In genomic region chr19:39907213-39907612, GRCh38 we compare ENCODE assay signal across 28 cellular contexts.
"Had no signal": no experiment of that assay in that cellular context is flagged by ENCODE, and none has a peak within 500 bp of the region (broad histone marks: within the 10 kb centered on the region; RNA-seq: fewer than 3 reads in every experiment).

No MANE protein-coding gene starts in this region.

- H3K27ac Mint-ChIP-seq: effector memory CD8-positive, alpha-beta T cell; natural killer cell treated with Interleukin-12 subunit alpha and Interleukin-12 subunit beta and Interleukin-15 and Interleukin-18, amount 100 ng/mL, for 72 hours; progenitor cell of endocrine pancreas; stimulated activated memory B cell treated with anti-CD40 and anti-IgM and Interleukin-4, amounts not matched to agents 10 μg/mL and 1 μg/mL and 100 μg/mL, for 72 hours had no signal

- H3K27ac ChIP-seq: esophagus squamous epithelium, heart right ventricle, lower lobe of right lung, neutrophil, parathyroid adenoma, sigmoid colon, testis, tibial nerve, upper lobe of left lung, uterus had no signal

- H3K4me1 ChIP-seq: esophagus squamous epithelium, heart right ventricle, lower lobe of right lung, parathyroid adenoma, sigmoid colon, testis, tibial nerve, upper lobe of left lung, uterus had no signal

- H3K4me3 ChIP-seq: esophagus squamous epithelium, heart right ventricle, lower lobe of right lung, sigmoid colon, testis, tibial nerve, upper lobe of left lung, uterus had no signal

- H3K36me3 Mint-ChIP-seq: immature natural killer cell; natural killer cell treated with Interleukin-12 subunit alpha and Interleukin-12 subunit beta and Interleukin-15 and Interleukin-18, amount 100 ng/mL, for 72 hours; stimulated activated memory B cell treated with anti-CD40 and anti-IgM and Interleukin-4, amounts not matched to agents 10 μg/mL and 1 μg/mL and 100 μg/mL, for 72 hours had no signal

- H3K27me3 ChIP-seq: esophagus squamous epithelium, heart right ventricle, sigmoid colon, testis, tibial nerve, upper lobe of left lung, uterus had no signal

- H3K36me3 ChIP-seq: esophagus squamous epithelium, heart right ventricle, lower lobe of right lung, neutrophil, sigmoid colon, tibial nerve, upper lobe of left lung, uterus had no signal

- ATAC-seq: effector memory CD8-positive, alpha-beta T cell; heart right ventricle; left ventricle myocardium superior; lower lobe of right lung; natural killer cell treated with Interleukin-12 subunit alpha and Interleukin-12 subunit beta and Interleukin-15 and Interleukin-18, amount 100 ng/mL, for 72 hours; stimulated activated memory B cell treated with anti-CD40 and anti-IgM and Interleukin-4, amounts not matched to agents 10 μg/mL and 1 μg/mL and 100 μg/mL, for 72 hours; stimulated activated naive CD8-positive, alpha-beta T cell treated with anti-CD3 and anti-CD28 coated beads, Interleukin-15, Interleukin-2, amounts not matched to agents 100 U/mL and 50 U/mL, for 24 hours had no signal

- H3K4me1 Mint-ChIP-seq: immature natural killer cell, neural crest cell had no signal

- H3K27me3 Mint-ChIP-seq: effector memory CD8-positive, alpha-beta T cell; natural killer cell treated with Interleukin-12 subunit alpha and Interleukin-12 subunit beta and Interleukin-15 and Interleukin-18, amount 100 ng/mL, for 72 hours; progenitor cell of endocrine pancreas; stimulated activated memory B cell treated with anti-CD40 and anti-IgM and Interleukin-4, amounts not matched to agents 10 μg/mL and 1 μg/mL and 100 μg/mL, for 72 hours had no signal

- DNase-seq: cortex of kidney; effector memory CD8-positive, alpha-beta T cell; erythroblast; esophagus squamous epithelium; foreskin melanocyte; glutamatergic neuron; heart right ventricle; hippocampal formation; immature natural killer cell; left ventricle myocardium superior; lower lobe of right lung; sigmoid colon; stimulated activated CD4-positive, alpha-beta T cell treated with anti-CD3 and anti-CD28 coated beads, Interleukin-2, amount 100 ng/mL, for 24 hours; stimulated activated CD4-positive, alpha-beta T cell treated with anti-CD3 and anti-CD28 coated beads, Interleukin-4, amount 100 ng/mL, for 24 hours; stimulated activated naive CD8-positive, alpha-beta T cell treated with anti-CD3 and anti-CD28 coated beads, Interleukin-15, Interleukin-2, amounts not matched to agents 100 U/mL and 50 U/mL, for 24 hours; substantia nigra; testis; upper lobe of left lung; uterus had no signal

- H3K9me3 ChIP-seq: esophagus squamous epithelium, heart right ventricle, lower lobe of right lung, neutrophil, sigmoid colon, testis, tibial nerve, upper lobe of left lung, uterus had no signal

- H3K9me3 Mint-ChIP-seq: effector memory CD8-positive, alpha-beta T cell; natural killer cell treated with Interleukin-12 subunit alpha and Interleukin-12 subunit beta and Interleukin-15 and Interleukin-18, amount 100 ng/mL, for 72 hours; neural crest cell; stimulated activated memory B cell treated with anti-CD40 and anti-IgM and Interleukin-4, amounts not matched to agents 10 μg/mL and 1 μg/mL and 100 μg/mL, for 72 hours had no signal

- FAIRE-seq: endometrium, keratinocyte had no signal

- H3K4me3 Mint-ChIP-seq: effector memory CD8-positive, alpha-beta T cell; immature natural killer cell; natural killer cell treated with Interleukin-12 subunit alpha and Interleukin-12 subunit beta and Interleukin-15 and Interleukin-18, amount 100 ng/mL, for 72 hours; neural crest cell; stimulated activated memory B cell treated with anti-CD40 and anti-IgM and Interleukin-4, amounts not matched to agents 10 μg/mL and 1 μg/mL and 100 μg/mL, for 72 hours had no signal
